Comparison of ENCODE assay signal across 2 cellular contexts in genomic region chr12:71541583-71541982, GRCh38.
A peak's percentile ranks its signal among the peaks of the same experiment; 100 is the strongest.
TF ChIP-seq lines count a peak whose summit lies in the region.

No MANE protein-coding gene starts in this region.

TF ChIP-seq in GM23338, 12 proteins besides CTCF, POLR2A, EP300 and RAD21:
- no peak for TF ChIP-seq ZNF462 (CRISPR knock-in tag; IDR thresholded peaks at IDR 0.05)
- TF ChIP-seq ETS1 (IDR thresholded peaks at IDR 0.05) = no peak
- no peak for TF ChIP-seq JUNB (IDR thresholded peaks at IDR 0.05; ENCODE audit: unreplicated experiment)
TF ChIP-seq in GM23338: peak in this region for 0.

TF ChIP-seq in WTC11, 78 proteins besides CTCF, POLR2A, EP300 and RAD21 (continued from another document):
- no peak for TF ChIP-seq CDX4 (CRISPR knock-in tag; IDR thresholded peaks at IDR 0.05; ENCODE audit: borderline replicate concordance)
- TF ChIP-seq PRDM15 (CRISPR knock-in tag; IDR thresholded peaks at IDR 0.05) = no peak
- no peak for TF ChIP-seq HMGA2 (CRISPR knock-in tag; IDR thresholded peaks at IDR 0.05)
- no peak for TF ChIP-seq NFE2L1 (CRISPR knock-in tag; IDR thresholded peaks at IDR 0.05)
- no peak for TF ChIP-seq MAX (CRISPR knock-in tag; IDR thresholded peaks at IDR 0.05)
- TF ChIP-seq USF1 (CRISPR knock-in tag; IDR thresholded peaks at IDR 0.05) = peak; percentile 55
- no peak for TF ChIP-seq E2F1 (CRISPR knock-in tag; IDR thresholded peaks at IDR 0.05)
- TF ChIP-seq ZNF219 (CRISPR knock-in tag; IDR thresholded peaks at IDR 0.05; ENCODE audit: borderline replicate concordance) = no peak
- TF ChIP-seq USF2 (CRISPR knock-in tag; IDR thresholded peaks at IDR 0.05) = peak; percentile 72
